12 cellular contexts compared by ENCODE assay signal in the genomic region with DNA sequence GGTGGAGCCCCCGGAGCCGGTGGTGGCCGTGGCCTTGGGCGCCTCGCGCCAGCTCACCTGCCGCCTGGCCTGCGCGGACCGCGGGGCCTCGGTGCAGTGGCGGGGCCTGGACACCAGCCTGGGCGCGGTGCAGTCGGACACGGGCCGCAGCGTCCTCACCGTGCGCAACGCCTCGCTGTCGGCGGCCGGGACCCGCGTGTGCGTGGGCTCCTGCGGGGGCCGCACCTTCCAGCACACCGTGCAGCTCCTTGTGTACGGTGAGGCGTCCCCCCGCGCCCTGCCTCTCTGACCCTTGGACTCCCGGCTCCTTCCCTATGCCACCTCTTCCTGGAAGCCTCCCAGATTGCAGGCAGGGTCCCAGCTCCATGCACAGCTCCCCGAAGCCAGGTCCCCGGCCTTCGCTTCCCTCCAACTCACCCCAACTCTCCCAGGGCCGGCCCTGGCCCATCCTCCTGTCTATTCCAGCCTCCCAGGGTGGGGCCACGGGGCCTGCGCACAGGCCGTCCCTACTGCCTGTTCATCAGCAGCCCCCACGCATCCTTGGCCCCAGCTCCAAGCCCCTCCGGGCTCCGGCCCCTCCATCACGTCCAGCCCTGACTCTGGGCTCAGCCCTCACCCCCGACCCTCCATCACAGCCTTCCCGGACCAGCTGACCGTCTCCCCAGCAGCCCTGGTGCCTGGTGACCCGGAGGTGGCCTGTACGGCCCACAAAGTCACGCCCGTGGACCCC. TPM values are rescaled to one million over a fixed set of nuclear protein-coding genes. Genes with fewer than 3 reads are reported as not detected.
A peak's percentile ranks its signal among the peaks of the same experiment; 100 is the strongest.
DNase-seq lines count a peak whose midpoint lies in the region; ATAC-seq, FAIRE-seq and TF ChIP-seq lines count a peak whose summit lies in the region.
"Had no signal": no experiment of that assay in that cellular context is flagged by ENCODE, and none has a peak within 500 bp of the region (broad histone marks: within the 10 kb centered on the region; RNA-seq: fewer than 3 reads in every experiment).

No MANE protein-coding gene starts in this region.

- H3K23ac ChIP-seq in mesenchymal stem cell (ENCODE audit: low read length in 2 of 2), result peak overlapping the region in 1 of 2 experiments; percentile 34

- H2BK120ac ChIP-seq in mesenchymal stem cell (ENCODE audit: low read depth, low read length), result no peak overlapping the region

- H3K9ac ChIP-seq in mesenchymal stem cell (ENCODE audit: low read length), result no peak overlapping the region

- no peak overlapping the region for H4K91ac ChIP-seq in mesenchymal stem cell (ENCODE audit: low read length)

- H3K36me3 Mint-ChIP-seq in central memory CD8-positive, alpha-beta T cell (ENCODE audit: insufficient read depth), result peaks cover 2% of the 10 kb centered on the region
- H3K36me3 Mint-ChIP-seq: CD8-positive, alpha-beta T cell had no signal

- no peaks in the 10 kb centered on the region for H3K9me3 ChIP-seq in A549
- H3K9me3 ChIP-seq in mesenchymal stem cell (ENCODE audit: control insufficient read depth, low read length), result no peaks in the 10 kb centered on the region

- peaks cover 32% of the 10 kb centered on the region for H3K27me3 ChIP-seq in H7 (ENCODE audit: control insufficient read depth, insufficient read depth, low read length)
- H3K27me3 ChIP-seq in mesenchymal stem cell (ENCODE audit: control insufficient read depth in 1 of 2, insufficient read depth in 1 of 2, low read length in 2 of 2), result peaks cover 18 to 24% of the 10 kb centered on the region in 2 experiments

- CTCF ChIA-PET in A549 (lab: Yijun Ruan, JAX), result interaction anchor here (1.4 to 1.5 kb wide), 2 partner anchors 9 to 11 kb away, joined by 4 to 8 read pairs; partner anchors contain the start of gene TPGS1

- in situ Hi-C loops in ACHN (cut with HindIII; ENCODE audit: low pct_ligation_motif_present, low pct_unique_long_range_greater_than_20kb, low sequenced_read_pairs), result no loop called here

- TF ChIP-seq POLR2A in A549 (IDR thresholded peaks at IDR 0.05; ENCODE audit: low read length), result no peak

- TF ChIP-seq CTCF in A549 (IDR thresholded peaks at IDR 0.05), result no peak

- H3K18ac ChIP-seq in mesenchymal stem cell (ENCODE audit: low read depth in 1 of 2, low read length in 2 of 2), result no peak overlapping the region

- no peaks in the 10 kb centered on the region for H3K79me1 ChIP-seq in mesenchymal stem cell (replicated peaks; ENCODE audit: low read length, poor library complexity, severe bottlenecking)

- 44% methylated on average over 12 of the region's 55 CpGs for WGBS in A549 (ENCODE audit: missing lambda C conversion rate)
- WGBS in mesenchymal stem cell, result 15% methylated on average over 54 of the region's 55 CpGs

- peak overlapping the region in 1 of 2 experiments; percentile 76; a peak in 3 of 6 replicates for H3K27ac ChIP-seq in A549
- H3K27ac ChIP-seq in mesenchymal stem cell (ENCODE audit: low read length, poor library complexity, severe bottlenecking), result no peak overlapping the region

- H3K4me1 Mint-ChIP-seq in central memory CD8-positive, alpha-beta T cell, result peaks cover 18% of the 10 kb centered on the region

- H2AFZ ChIP-seq in mesenchymal stem cell (ENCODE audit: low read depth, low read length), result no peak overlapping the region

- H3K4me1 ChIP-seq in A549 (peaks cover 5% of the 10 kb centered on the region; the same call in 1 of the 3 replicates), mesenchymal stem cell (ENCODE audit: control insufficient read depth, insufficient read depth, low read depth, low read length) (peaks cover 16% of the 10 kb centered on the region)

- H3K27me3 Mint-ChIP-seq in central memory CD8-positive, alpha-beta T cell, result peaks cover 19% of the 10 kb centered on the region

- no peak for TF ChIP-seq EP300 in A549 (IDR thresholded peaks at IDR 0.05)

- peak overlapping the region; percentile 74 for H3K4me2 ChIP-seq in A549
- H3K4me2 ChIP-seq in mesenchymal stem cell (ENCODE audit: low read length, poor library complexity, severe bottlenecking), result peak overlapping the region; percentile 37

- no peak overlapping the region for H3K27ac Mint-ChIP-seq in central memory CD8-positive, alpha-beta T cell (ENCODE audit: low read depth)
- H3K27ac Mint-ChIP-seq: CD8-positive, alpha-beta T cell had no signal

- no peak overlapping the region for H2BK5ac ChIP-seq in mesenchymal stem cell (ENCODE audit: low read depth, low read length, poor library complexity, severe bottlenecking)

- no peak overlapping the region for H3K4ac ChIP-seq in mesenchymal stem cell (ENCODE audit: low read depth in 1 of 2, low read length in 2 of 2)

- peak overlapping the region; percentile 29 for H3K4me3 Mint-ChIP-seq in central memory CD8-positive, alpha-beta T cell
- H3K4me3 Mint-ChIP-seq: CD8-positive, alpha-beta T cell had no signal

- H4K8ac ChIP-seq in mesenchymal stem cell (ENCODE audit: low read length), result no peak overlapping the region

- no peak overlapping the region for H2AK5ac ChIP-seq in mesenchymal stem cell (ENCODE audit: low read length, severe bottlenecking)

- H2BK12ac ChIP-seq in mesenchymal stem cell (ENCODE audit: low read length in 2 of 2), result no peak overlapping the region

- no peaks in the 10 kb centered on the region for H3K9me3 Mint-ChIP-seq in central memory CD8-positive, alpha-beta T cell
- H3K9me3 Mint-ChIP-seq: CD8-positive, alpha-beta T cell had no signal

- POLR2A ChIA-PET in A549 (lab: Yijun Ruan, JAX), result no interaction called here

- H2BK15ac ChIP-seq in mesenchymal stem cell (ENCODE audit: low read depth, poor library complexity, severe bottlenecking), result no peak overlapping the region

- peak in 1 of 2 experiments; percentile 56 for DNase-seq in A549 (ENCODE audit: low read depth in 1 of 2, low spot score in 1 of 2)
- DNase-seq in H7, result peak; percentile 82
- no peak for DNase-seq in central memory CD8-positive, alpha-beta T cell (ENCODE audit: low spot score in 2 of 2)
- no peak for DNase-seq in mesenchymal stem cell
- DNase-seq in effector CD4-positive, alpha-beta T cell, result no peak
- no peak for DNase-seq in ACHN
- DNase-seq: CD8-positive, alpha-beta T cell; nucleus accumbens; stimulated activated naive CD4-positive, alpha-beta T cell treated with Interleukin-2 at 50 U/mL for 16 hours had no signal

- ATAC-seq in A549, result peak; percentile 49 to 53
- ATAC-seq in central memory CD8-positive, alpha-beta T cell (replicated peaks; ENCODE audit: extremely low read depth, poor library complexity, severe bottlenecking), result no peak
- ATAC-seq in GM19397 (IDR thresholded peaks at IDR 0.05; ENCODE audit: unreplicated experiment), result no peak
- no peak for ATAC-seq in HG02642 (IDR thresholded peaks at IDR 0.05; ENCODE audit: poor library complexity, unreplicated experiment)
- ATAC-seq: CD8-positive, alpha-beta T cell had no signal

- FAIRE-seq in A549 (lab: Jason Lieb, UNC), result no peak
- FAIRE-seq: islet of Langerhans had no signal

- no peak for TF ChIP-seq RAD21 in A549 (conservative IDR thresholded peaks at IDR 0.05 in 1 of 2, IDR thresholded peaks at IDR 0.05 in 1 of 2)

- H3K36me3 ChIP-seq in H7 (replicated peaks; ENCODE audit: control insufficient read depth, insufficient read depth, low read length), result no peaks in the 10 kb centered on the region
- H3K36me3 ChIP-seq in mesenchymal stem cell (ENCODE audit: control insufficient read depth in 1 of 2, insufficient read depth in 2 of 2, low read depth in 1 of 2, low read length in 2 of 2), result peaks cover 0 to 3% of the 10 kb centered on the region in 2 experiments

- peak overlapping the region; percentile 29; the same call in 2 of the 3 replicates for H3K4me3 ChIP-seq in A549
- H3K4me3 ChIP-seq in H7 (ENCODE audit: insufficient read depth, low read depth, low read length), result peak overlapping the region; percentile 53
- H3K4me3 ChIP-seq in mesenchymal stem cell (ENCODE audit: insufficient read depth in 1 of 2, low read depth in 1 of 2, low read length in 2 of 2), result peak overlapping the region in 1 of 2 experiments; percentile 30

- H3K14ac ChIP-seq in mesenchymal stem cell (ENCODE audit: low read length in 2 of 2), result no peak overlapping the region

RNA-seq across cellular contexts. Expression of gene MADCAM1, which starts 1.7 kb away (rescaled TPM):
- polyA plus RNA-seq in A549 (2011; rRNA removed), result 0.06 and 0.09 TPM in 2 replicates
- 0.25 and 0.35 TPM in 2 replicates for polyA plus RNA-seq in A549 (2012; cell fraction: cytosol; rRNA removed)
- 0.51 and 0.73 TPM in 2 replicates for polyA plus RNA-seq in A549 (2012; cell fraction: nucleus; rRNA removed)
- 0.25 to 0.41 TPM (median 0.34 TPM) in 3 replicates for polyA plus RNA-seq in A549 (2017; fragmentation: RNase III; extraction: RNeasy Plus Mini Kit Qiagen cat#74134 plus additional on column Dnase treatment)
- polyA minus RNA-seq in A549 (2011; rRNA and poly(A)+ RNA removed), result not detected in 2 replicates
- total RNA-seq in H7 (2014; rRNA removed; shearing (Covaris generic)), result 0.70 TPM in 1 of 2 replicates, not detected in the other
- 0.29 TPM for polyA plus RNA-seq in mesenchymal stem cell (2013, experiment 1 of 2)
- polyA plus RNA-seq in mesenchymal stem cell (2013, experiment 2 of 2), result 0.23 TPM

RNA-seq across cellular contexts. Expression of gene TPGS1, which starts 9.3 kb away (rescaled TPM):
- polyA plus RNA-seq in A549 (2011; rRNA removed) (2.3 and 2.7 TPM in 2 replicates), A549 (2017; fragmentation: RNase III; extraction: RNeasy Plus Mini Kit Qiagen cat#74134 plus additional on column Dnase treatment) (12.5 to 13.8 TPM (median 13.1 TPM) in 3 replicates)
- polyA plus RNA-seq in A549 (2012; cell fraction: cytosol; rRNA removed), result 16.0 and 27.9 TPM in 2 replicates
- polyA plus RNA-seq in A549 (2012; cell fraction: nucleus; rRNA removed), result 22.3 and 42.1 TPM in 2 replicates
- 1.1 TPM in 2 replicates for polyA minus RNA-seq in A549 (2011; rRNA and poly(A)+ RNA removed)
- total RNA-seq in H7 (2014; rRNA removed; shearing (Covaris generic)), result 13.7 and 18.1 TPM in 2 replicates
- 10.3 TPM for polyA plus RNA-seq in mesenchymal stem cell (2013, experiment 1 of 2)
- polyA plus RNA-seq in mesenchymal stem cell (2013, experiment 2 of 2), result 9.3 TPM

RNA-seq across cellular contexts. Expression of gene CDC34, which starts 33.5 kb away (rescaled TPM):
- polyA plus RNA-seq in A549 (2011; rRNA removed), result 36.9 and 37.4 TPM in 2 replicates
- polyA plus RNA-seq in A549 (2012; cell fraction: cytosol; rRNA removed), result 82.8 and 83.4 TPM in 2 replicates
- polyA plus RNA-seq in A549 (2012; cell fraction: nucleus; rRNA removed), result 84.9 and 93.6 TPM in 2 replicates
- 56.3 to 62.6 TPM (median 57.6 TPM) in 3 replicates for polyA plus RNA-seq in A549 (2017; fragmentation: RNase III; extraction: RNeasy Plus Mini Kit Qiagen cat#74134 plus additional on column Dnase treatment)
- 29.1 and 29.2 TPM in 2 replicates for polyA minus RNA-seq in A549 (2011; rRNA and poly(A)+ RNA removed)
- 180 and 192 TPM in 2 replicates for total RNA-seq in H7 (2014; rRNA removed; shearing (Covaris generic))
- 82.8 TPM for polyA plus RNA-seq in mesenchymal stem cell (2013, experiment 1 of 2)
- polyA plus RNA-seq in mesenchymal stem cell (2013, experiment 2 of 2), result 82.0 TPM

RNA-seq across cellular contexts. Expression of gene SHC2, which starts 37.2 kb away (rescaled TPM):
- 0.36 and 0.87 TPM in 2 replicates for polyA plus RNA-seq in A549 (2011; rRNA removed)
- 0.26 TPM in 2 replicates for polyA plus RNA-seq in A549 (2012; cell fraction: cytosol; rRNA removed)
- polyA plus RNA-seq in A549 (2012; cell fraction: nucleus; rRNA removed), result 2.0 and 2.4 TPM in 2 replicates
- polyA plus RNA-seq in A549 (2017; fragmentation: RNase III; extraction: RNeasy Plus Mini Kit Qiagen cat#74134 plus additional on column Dnase treatment), result 0.21 to 0.66 TPM (median 0.58 TPM) in 3 replicates
- polyA minus RNA-seq in A549 (2011; rRNA and poly(A)+ RNA removed), result 0.44 and 0.70 TPM in 2 replicates
- 5.3 and 6.9 TPM in 2 replicates for total RNA-seq in H7 (2014; rRNA removed; shearing (Covaris generic))
- 23.8 TPM for polyA plus RNA-seq in mesenchymal stem cell (2013, experiment 1 of 2)
- polyA plus RNA-seq in mesenchymal stem cell (2013, experiment 2 of 2), result 24.7 TPM

RNA-seq across cellular contexts. Expression of gene GZMM, which starts 45.8 kb away (rescaled TPM):
- not detected in 2 replicates for polyA plus RNA-seq in A549 (2011; rRNA removed)
- 0.11 and 0.14 TPM in 2 replicates for polyA plus RNA-seq in A549 (2012; cell fraction: cytosol; rRNA removed)
- polyA plus RNA-seq in A549 (2012; cell fraction: nucleus; rRNA removed), result 0.39 and 0.64 TPM in 2 replicates
- polyA plus RNA-seq in A549 (2017; fragmentation: RNase III; extraction: RNeasy Plus Mini Kit Qiagen cat#74134 plus additional on column Dnase treatment), result 0.11 TPM in 1 of 3 replicates, not detected in the others
- not detected in 2 replicates for polyA minus RNA-seq in A549 (2011; rRNA and poly(A)+ RNA removed)
- 0.38 and 1.6 TPM in 2 replicates for total RNA-seq in H7 (2014; rRNA removed; shearing (Covaris generic))
- not detected for polyA plus RNA-seq in mesenchymal stem cell (2013, experiment 1 of 2)
- 0.07 TPM for polyA plus RNA-seq in mesenchymal stem cell (2013, experiment 2 of 2)

Comparison
In these comparisons a context has a peak if more than half of its experiments do, and no peak if none do; other contexts are left out.
1. ATAC-seq: peak in A549 (2 of 2); none in central memory CD8-positive, alpha-beta T cell (single experiment), GM19397 (single experiment) and HG02642 (single experiment).